ENCODE assay signal across 17 cellular contexts in genomic region chr4:179976777-179977176, GRCh38.
DNase-seq lines count a peak whose midpoint lies in the region; ATAC-seq and TF ChIP-seq lines count a peak whose summit lies in the region.
"Had no signal": no experiment of that assay in that cellular context is flagged by ENCODE, and none has a peak within 500 bp of the region (broad histone marks: within the 10 kb centered on the region; RNA-seq: fewer than 3 reads in every experiment).

No MANE protein-coding gene starts in this region.

- DNase-seq in MV-4-11 (lab: John Stamatoyannopoulos, UW) (peak; percentile 6), OCI-M1 (lab: John Stamatoyannopoulos, UW) (peak; percentile 58), left colon (no peak)
- DNase-seq: AML-193; Caco-2; Calu3; CD4-positive, alpha-beta T cell; CD8-positive, alpha-beta T cell; DMS79 treated with DMSO at 0.1 percent for 48 hours; GF-D8 had no signal

- TF ChIP-seq CTCF in HEK293 (tag by site-specific recombination; IDR thresholded peaks at IDR 0.05), result no peak

- POLR2A ChIA-PET in HEK293 (lab: Yijun Ruan, JAX), result no interaction called here

- no peak for ATAC-seq in HG02642 (IDR thresholded peaks at IDR 0.05; ENCODE audit: poor library complexity, unreplicated experiment)
- no peak for ATAC-seq in HG02981 (IDR thresholded peaks at IDR 0.05; ENCODE audit: unreplicated experiment)
- ATAC-seq in left colon, result no peak
- ATAC-seq: A549; CD8-positive, alpha-beta T cell had no signal

- CTCF ChIA-PET in HEK293 (lab: Yijun Ruan, JAX), result no interaction called here

- intact Hi-C loops in left colon (cut with DNase I, micrococcal nuclease), result no loop called here

- H3K27ac ChIP-seq in HEK293 (ENCODE audit: extremely low read depth, low read depth, low read length), result no peak overlapping the region
- H3K27ac ChIP-seq: 22Rv1; A549; BLaER1 treated with 17β-estradiol and CSF1 and Interleukin-3, amounts not matched to agents 10 nM and 100 nM; C4-2B had no signal

- no peaks in the 10 kb centered on the region for H3K36me3 ChIP-seq in HEK293 (ENCODE audit: control insufficient read depth in 2 of 2, insufficient read depth in 1 of 2, low read length in 2 of 2)
- H3K36me3 ChIP-seq: BLaER1 treated with 17β-estradiol and CSF1 and Interleukin-3, amounts not matched to agents 10 nM and 100 nM had no signal

- no peak overlapping the region for H3K4me3 ChIP-seq in HEK293 (ENCODE audit: low read depth, low read length)
- H3K4me3 ChIP-seq: A549; BLaER1 treated with 17β-estradiol and CSF1 and Interleukin-3, amounts not matched to agents 10 nM and 100 nM had no signal

- no peaks in the 10 kb centered on the region for H3K4me1 ChIP-seq in HEK293 (ENCODE audit: control insufficient read depth, insufficient read depth, low read length)
- H3K4me1 ChIP-seq: A549, Caco-2 had no signal

- H3K9me3 ChIP-seq in HEK293 (ENCODE audit: control insufficient read depth, insufficient read depth, low read depth, low read length), result no peaks in the 10 kb centered on the region
- H3K9me3 ChIP-seq: A549; BLaER1 treated with 17β-estradiol and CSF1 and Interleukin-3, amounts not matched to agents 10 nM and 100 nM; Caco-2 had no signal

TF ChIP-seq in HEK293, 187 proteins besides CTCF, POLR2A, EP300 and RAD21:
- TF ChIP-seq ZNF677 (tag by site-specific recombination; IDR thresholded peaks at IDR 0.05) (peak; percentile 93), ZSCAN4 (tag by site-specific recombination; IDR thresholded peaks at IDR 0.05) (no peak)

Comparison
In these comparisons a context has a peak if more than half of its experiments do, and no peak if none do; other contexts are left out.
1. DNase-seq: peak in MV-4-11 (single experiment) and OCI-M1 (single experiment); none in left colon (0 of 2).